8 cellular contexts compared by ENCODE assay signal in the genomic region with DNA sequence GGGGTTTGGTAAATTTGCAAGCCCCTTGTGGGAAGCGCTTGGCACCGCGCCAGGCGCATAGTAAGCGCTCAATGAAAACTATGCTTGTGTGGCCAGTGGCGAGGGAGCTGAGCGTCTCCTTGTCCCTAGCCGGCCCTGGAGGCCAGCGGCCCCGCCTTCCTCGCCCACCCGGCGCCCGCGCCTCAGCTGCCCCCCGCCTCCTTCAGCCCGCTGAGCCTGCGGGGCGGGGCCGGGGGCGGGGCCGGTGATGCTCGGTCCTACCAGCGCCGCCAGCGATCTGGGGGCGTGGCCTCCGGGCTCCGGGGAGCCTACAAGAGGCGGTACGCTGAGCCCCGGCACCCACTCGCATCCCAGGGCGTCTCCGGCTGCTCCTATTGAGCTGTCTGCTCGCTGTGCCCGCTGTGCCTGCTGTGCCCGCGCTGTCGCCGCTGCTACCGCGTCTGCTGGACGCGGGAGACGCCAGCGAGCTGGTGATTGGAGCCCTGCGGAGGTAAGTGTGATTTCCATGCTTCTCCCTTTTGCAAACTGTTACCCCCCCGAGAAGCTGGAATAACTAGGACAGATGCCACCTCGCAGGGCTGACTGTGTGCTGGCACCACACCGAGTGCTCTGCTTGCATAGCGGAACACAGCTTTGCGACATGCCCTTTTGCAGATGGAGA. TPM values are rescaled to one million over a fixed set of nuclear protein-coding genes. Genes with fewer than 3 reads are reported as not detected.
DNase-seq lines count a peak whose midpoint lies in the region; ATAC-seq, FAIRE-seq and TF ChIP-seq lines count a peak whose summit lies in the region.

A gene with protein sequence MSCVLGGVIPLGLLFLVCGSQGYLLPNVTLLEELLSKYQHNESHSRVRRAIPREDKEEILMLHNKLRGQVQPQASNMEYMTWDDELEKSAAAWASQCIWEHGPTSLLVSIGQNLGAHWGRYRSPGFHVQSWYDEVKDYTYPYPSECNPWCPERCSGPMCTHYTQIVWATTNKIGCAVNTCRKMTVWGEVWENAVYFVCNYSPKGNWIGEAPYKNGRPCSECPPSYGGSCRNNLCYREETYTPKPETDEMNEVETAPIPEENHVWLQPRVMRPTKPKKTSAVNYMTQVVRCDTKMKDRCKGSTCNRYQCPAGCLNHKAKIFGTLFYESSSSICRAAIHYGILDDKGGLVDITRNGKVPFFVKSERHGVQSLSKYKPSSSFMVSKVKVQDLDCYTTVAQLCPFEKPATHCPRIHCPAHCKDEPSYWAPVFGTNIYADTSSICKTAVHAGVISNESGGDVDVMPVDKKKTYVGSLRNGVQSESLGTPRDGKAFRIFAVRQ (plus strand): TSS at position 342 of the 661 bp plus-strand sequence. CDS start 18,511 bp downstream, outside the sequence.

- H3K4me1 ChIP-seq in adipocyte (ENCODE audit: control insufficient read depth, insufficient read depth, low read length) (peaks cover 40% of the 10 kb centered on the region), cardiac muscle cell (ENCODE audit: low read depth) (no peaks in the 10 kb centered on the region), ovary (ENCODE audit: insufficient read depth) (peaks cover 9% of the 10 kb centered on the region)

- H3K27me3 ChIP-seq in adipocyte (replicated peaks; ENCODE audit: control insufficient read depth, insufficient read depth, low read length) (no peaks in the 10 kb centered on the region), cardiac muscle cell (peaks cover 22% of the 10 kb centered on the region), ovary (no peaks in the 10 kb centered on the region)

- H3K9me3 ChIP-seq in adipocyte (ENCODE audit: control insufficient read depth, low read length) (no peaks in the 10 kb centered on the region), cardiac muscle cell (ENCODE audit: low read depth) (no peaks in the 10 kb centered on the region), ovary (no peaks in the 10 kb centered on the region)

- TF ChIP-seq EP300 in ovary (IDR thresholded peaks at IDR 0.05): no peak

- ATAC-seq in HG03378 (IDR thresholded peaks at IDR 0.05; ENCODE audit: unreplicated experiment): no peak

- peak; percentile 26 for FAIRE-seq in GM12891 (lab: Jason Lieb, UNC)

- DNase-seq in GM12891 (ENCODE audit: insufficient read length, low spot score) (peak; percentile 89), NCI-H1105 treated with DMSO at 0.1 percent for 48 hours (lab: John Stamatoyannopoulos, UW) (peak; percentile 77), T-helper 1 cell (peak; percentile 67 to 87 (median 81)), adipocyte (ENCODE audit: low read depth) (peak; percentile 98), cardiac muscle cell (ENCODE audit: low read depth in 1 of 2, low spot score in 1 of 2) (peak; percentile 94 to 97), ovary (peak; percentile 95 to 98 (median 97)), superior temporal gyrus (ENCODE audit: extremely low spot score) (peak; percentile 88)

- H3K4me3 ChIP-seq in adipocyte (ENCODE audit: low read length) (peak within 1 kb of the TSS; percentile 86), cardiac muscle cell (peak within 1 kb of the TSS; percentile 18), ovary (peak within 1 kb of the TSS; percentile 65)

- peak within 1 kb of the TSS; percentile 88 for H3K9ac ChIP-seq in adipocyte (ENCODE audit: low read length)

- H3K27ac ChIP-seq in cardiac muscle cell (no peak within 1 kb of the TSS), ovary (peak within 1 kb of the TSS in 1 of 2 donors; percentile 9)

- TF ChIP-seq POLR2A in GM12891 (IDR thresholded peaks at IDR 0.05; ENCODE audit: low read depth, low read length) (no peak), ovary (IDR thresholded peaks at IDR 0.05) (peak; percentile 97)

- intact Hi-C loops in ovary (cut with DNase I): no loop called here

- WGBS in ovary, 3 donors: 2 to 3% (median 2%) methylated on average over 37 to 53 of the region's 53 CpGs

- no peaks in the 10 kb centered on the region for H3K36me3 ChIP-seq in adipocyte (ENCODE audit: control insufficient read depth, insufficient read depth, low read length, severe bottlenecking)
- H3K36me3 ChIP-seq in cardiac muscle cell: no peaks in the 10 kb centered on the region
- H3K36me3 ChIP-seq in ovary: no peaks in the 10 kb centered on the region

- TF ChIP-seq CTCF in cardiac muscle cell (IDR thresholded peaks at IDR 0.05; ENCODE audit: low read depth, low read length) (no peak), ovary (IDR thresholded peaks at IDR 0.05) (no peak)

TF ChIP-seq in GM12891, 5 proteins besides CTCF, POLR2A, EP300 and RAD21:
- TF ChIP-seq TAF1 (IDR thresholded peaks at IDR 0.05; ENCODE audit: low read depth, low read length) (no peak), POLR2AphosphoS5 (IDR thresholded peaks at IDR 0.05; ENCODE audit: low read depth, low read length) (no peak), POU2F2 (IDR thresholded peaks at IDR 0.05; ENCODE audit: low read depth, low read length) (no peak), PAX5 (IDR thresholded peaks at IDR 0.05; ENCODE audit: insufficient read depth, low read length, severe bottlenecking) (no peak), SPI1 (IDR thresholded peaks at IDR 0.05; ENCODE audit: low read depth, low read length) (no peak)

RNA-seq across cellular contexts. Expression of the gene that starts here (rescaled TPM):
- 0.10 TPM for polyA plus RNA-seq in GM12891 (2012; ENCODE audit: low read depth, missing spikeins)
- total RNA-seq in cardiac muscle cell (1.7 and 2.7 TPM in 2 replicates), ovary (100 to 1,000 TPM in 6 of 7 donors, 10 to 100 TPM in 1; 90.6 to 333 (median 142) TPM)
- polyA plus RNA-seq in cardiac muscle cell (0.91 and 3.7 TPM in 2 replicates), ovary (10 to 100 TPM; 53.2 to 63.6 TPM)

Comparison
In these comparisons a context has a peak if more than half of its experiments do, and no peak if none do; other contexts are left out.
1. RNA of the gene that starts here (total RNA-seq): 90.6 to 333 TPM in ovary; 1.7 to 2.7 TPM in cardiac muscle cell; every median in the first group is over 10 times any median in the second.
2. RNA of the gene that starts here (polyA plus RNA-seq): 53.2 to 63.6 TPM in ovary; 0.91 to 3.7 TPM in cardiac muscle cell; every median in the first group is over 10 times any median in the second.
3. H3K4me3 ChIP-seq: peak in every context shown above with its lines; median percentile 86 in adipocyte; 65 in ovary; 18 in cardiac muscle cell.
4. Peak in every context shown above with its lines, with median percentiles within 50 percentile points of each other: DNase-seq.